8 cellular contexts compared by ENCODE assay signal in genomic region chr1:115838805-115839705, GRCh38. TPM values are rescaled to one million over a fixed set of nuclear protein-coding genes. Genes with fewer than 3 reads are reported as not detected.
DNase-seq lines count a peak whose midpoint lies in the region; ATAC-seq and TF ChIP-seq lines count a peak whose summit lies in the region.

No MANE protein-coding gene starts in this region.

- H3K4me3 Mint-ChIP-seq in activated B cell treated with CpG ODN at 0.5 μM for 24 hours (peak overlapping the region; percentile 58), glutamatergic neuron (ENCODE audit: unreplicated experiment) (peak overlapping the region; percentile 92)

- no peaks in the 10 kb centered on the region for H3K36me3 ChIP-seq in trophoblast cell (ENCODE audit: control insufficient read depth in 1 of 2, insufficient read depth in 2 of 2, low read length in 2 of 2)

- H3K4me3 ChIP-seq in trophoblast cell (ENCODE audit: low read depth, low read length): peak overlapping the region; percentile 70

- POLR2A ChIA-PET in activated B cell treated with CpG ODN at 0.5 μM for 24 hours (lab: Charles Lee): no interaction called here

- no peaks in the 10 kb centered on the region for H3K9me3 ChIP-seq in trophoblast cell (ENCODE audit: insufficient read depth, low read depth, low read length)

- intact Hi-C loops in Right ventricle myocardium inferior (cut with DNase I): no loop called here
- intact Hi-C loops in cardiac septum (cut with DNase I): no loop called here
- intact Hi-C loops in activated B cell treated with CpG ODN at 0.5 μM for 24 hours (cut with micrococcal nuclease): no loop called here

- H2BK120ac ChIP-seq in trophoblast cell (ENCODE audit: insufficient read depth, low read length, poor library complexity): peak overlapping the region; percentile 95

- peak overlapping the region; percentile 71 for H3K14ac ChIP-seq in trophoblast cell (ENCODE audit: low read length)

- H2BK12ac ChIP-seq in trophoblast cell (ENCODE audit: low read length): peak overlapping the region; percentile 65

- H4K8ac ChIP-seq in trophoblast cell (ENCODE audit: low read depth, low read length): peak overlapping the region; percentile 62

- no peaks in the 10 kb centered on the region for H3K9me3 Mint-ChIP-seq in activated B cell treated with CpG ODN at 0.5 μM for 24 hours
- peaks cover 48% of the 10 kb centered on the region for H3K9me3 Mint-ChIP-seq in glutamatergic neuron (ENCODE audit: unreplicated experiment)

- TF ChIP-seq CTCF in activated B cell treated with CpG ODN at 0.5 μM for 24 hours (IDR thresholded peaks at IDR 0.05) (no peak), glutamatergic neuron (IDR thresholded peaks at IDR 0.05; ENCODE audit: partially characterized antibody, unreplicated experiment) (no peak)

- peak overlapping the region; percentile 38 for H2AK5ac ChIP-seq in trophoblast cell (ENCODE audit: low read length)

- DNase-seq in Right ventricle myocardium inferior (ENCODE audit: missing footprints) (no peak), cardiac septum (ENCODE audit: low spot score) (no peak), activated B cell treated with CpG ODN at 0.5 μM for 24 hours (no peak), glutamatergic neuron (peak; percentile 76), trophoblast cell (peak in 1 of 2 donors; percentile 13), NCI-H2107 (lab: John Stamatoyannopoulos, UW) (no peak)

- H4K12ac ChIP-seq in trophoblast cell (ENCODE audit: low read depth, low read length): peak overlapping the region; percentile 27

- H3K4me2 ChIP-seq in trophoblast cell (ENCODE audit: low read length): peak overlapping the region; percentile 80

- no peak overlapping the region for H3K23ac ChIP-seq in trophoblast cell (ENCODE audit: low read length)

- ATAC-seq in Right ventricle myocardium inferior (peak; percentile 13), activated B cell treated with CpG ODN at 0.5 μM for 24 hours (ENCODE audit: low read depth) (no peak), HG03097 (IDR thresholded peaks at IDR 0.05; ENCODE audit: low FRiP score, unreplicated experiment) (no peak), GM21526 (IDR thresholded peaks at IDR 0.05; ENCODE audit: low FRiP score, unreplicated experiment) (no peak)

- H2AFZ ChIP-seq in trophoblast cell (ENCODE audit: insufficient read depth, low read length, poor library complexity): peak overlapping the region; percentile 83

- peaks cover 8% of the 10 kb centered on the region for H3K4me1 Mint-ChIP-seq in activated B cell treated with CpG ODN at 0.5 μM for 24 hours
- peaks cover 30% of the 10 kb centered on the region for H3K4me1 Mint-ChIP-seq in glutamatergic neuron (ENCODE audit: low read depth, unreplicated experiment)

- H3K27ac ChIP-seq in trophoblast cell (ENCODE audit: low read depth, low read length): peak overlapping the region; percentile 36

- CTCF ChIA-PET in activated B cell treated with CpG ODN at 0.5 μM for 24 hours (lab: Charles Lee): interaction anchor here (0.7 kb wide), 1 partner anchor 142 kb away, joined by 3 read pairs; no protein-coding TSS in a partner anchor

- peaks cover 16% of the 10 kb centered on the region for H3K27me3 ChIP-seq in trophoblast cell (ENCODE audit: insufficient read depth, low read length)

- peaks cover 20% of the 10 kb centered on the region for H3K79me1 ChIP-seq in trophoblast cell (ENCODE audit: low read length)

- peak overlapping the region; percentile 52 for H3K18ac ChIP-seq in trophoblast cell (ENCODE audit: low read length)

- H3K4me1 ChIP-seq in trophoblast cell (ENCODE audit: control insufficient read depth in 1 of 2, insufficient read depth in 2 of 2, low read length in 2 of 2): peaks cover 6 to 18% of the 10 kb centered on the region in 2 experiments

- WGBS in trophoblast cell (ENCODE audit: extremely low coverage, insufficient coverage, insufficient read length): no CpG with 5 or more reads among the region's 77 CpGs

- peak overlapping the region; percentile 42 for H3K4ac ChIP-seq in trophoblast cell (ENCODE audit: low read depth, low read length)

- peak overlapping the region; percentile 58 for H4K91ac ChIP-seq in trophoblast cell (ENCODE audit: low read depth, low read length)

- H3K79me2 ChIP-seq in trophoblast cell (ENCODE audit: control insufficient read depth, insufficient read depth, low read length, poor library complexity): peaks cover 3% of the 10 kb centered on the region

- H2BK5ac ChIP-seq in trophoblast cell (ENCODE audit: low read depth, low read length, poor library complexity): peak overlapping the region; percentile 80

- H3K36me3 Mint-ChIP-seq in activated B cell treated with CpG ODN at 0.5 μM for 24 hours (ENCODE audit: low read depth) (no peaks in the 10 kb centered on the region), glutamatergic neuron (ENCODE audit: unreplicated experiment) (peaks cover 24% of the 10 kb centered on the region)

- no peak overlapping the region for H3K27ac Mint-ChIP-seq in activated B cell treated with CpG ODN at 0.5 μM for 24 hours
- peak overlapping the region; percentile 99 for H3K27ac Mint-ChIP-seq in glutamatergic neuron (ENCODE audit: unreplicated experiment)

- no peak overlapping the region for H3K9ac ChIP-seq in trophoblast cell (ENCODE audit: low read length)

- peaks cover 39% of the 10 kb centered on the region for H3K27me3 Mint-ChIP-seq in activated B cell treated with CpG ODN at 0.5 μM for 24 hours
- peaks cover 43% of the 10 kb centered on the region for H3K27me3 Mint-ChIP-seq in glutamatergic neuron (ENCODE audit: unreplicated experiment)

RNA-seq across cellular contexts. Expression of gene NHLH2, which starts 1.9 kb away (rescaled TPM):
- total RNA-seq in Right ventricle myocardium inferior: not detected
- total RNA-seq in cardiac septum: 0.22 TPM
- total RNA-seq in activated B cell treated with CpG ODN at 0.5 μM for 24 hours: not detected in 2 replicates
- 255 TPM for total RNA-seq in glutamatergic neuron (ENCODE audit: unreplicated experiment)
- 1.4 and 1.6 TPM in 2 replicates for polyA plus RNA-seq in trophoblast cell (2013)

Comparison
In these comparisons a context has a peak if more than half of its experiments do, and no peak if none do; other contexts are left out.
1. RNA of gene NHLH2, which starts 1.9 kb away (total RNA-seq): 255 TPM in glutamatergic neuron (single experiment); 0.22 TPM in cardiac septum (single experiment), not detected in Right ventricle myocardium inferior (single experiment) and not detected in activated B cell treated with CpG ODN at 0.5 μM for 24 hours; every median in the first group is over 100 times any median in the second.